Comparison of ENCODE assay signal across 25 cellular contexts in genomic region chr19:27922970-27923369, GRCh38.
"Had no signal": no experiment of that assay in that cellular context is flagged by ENCODE, and none has a peak within 500 bp of the region (broad histone marks: within the 10 kb centered on the region; RNA-seq: fewer than 3 reads in every experiment).

No MANE protein-coding gene starts in this region.

- H3K4me1 Mint-ChIP-seq: endodermal cell had no signal

- H3K27ac ChIP-seq: colonic mucosa, coronary artery, dorsolateral prefrontal cortex, epithelial cell of prostate, esophagus muscularis mucosa, esophagus squamous epithelium, foreskin keratinocyte, gastrocnemius medialis, gastroesophageal sphincter, heart left ventricle, heart right ventricle had no signal

- H3K27me3 ChIP-seq: colonic mucosa, esophagus muscularis mucosa, esophagus squamous epithelium, foreskin keratinocyte, gastrocnemius medialis, gastroesophageal sphincter had no signal

- H3K27me3 Mint-ChIP-seq: dendritic cell treated with granulocyte-macrophage colony-stimulating factor and Interleukin-4, amounts not matched to agents 40 ng/mL and 50 ng/mL, for 4 days had no signal

- H3K4me1 ChIP-seq: colonic mucosa, esophagus muscularis mucosa, esophagus squamous epithelium, foreskin keratinocyte, gastrocnemius medialis, gastroesophageal sphincter, heart left ventricle, heart right ventricle had no signal

- H3K9me3 ChIP-seq: colonic mucosa, esophagus muscularis mucosa, esophagus squamous epithelium, gastrocnemius medialis, gastroesophageal sphincter, heart left ventricle, heart right ventricle had no signal

- H3K4me3 ChIP-seq: colonic mucosa, coronary artery, dorsolateral prefrontal cortex, esophagus muscularis mucosa, esophagus squamous epithelium, gastrocnemius medialis, gastroesophageal sphincter, heart left ventricle, heart right ventricle had no signal

- H3K4me3 Mint-ChIP-seq: dendritic cell treated with granulocyte-macrophage colony-stimulating factor and Interleukin-4, amounts not matched to agents 40 ng/mL and 50 ng/mL, for 4 days; effector memory CD8-positive, alpha-beta T cell; endodermal cell had no signal

- H3K27ac Mint-ChIP-seq: dendritic cell treated with granulocyte-macrophage colony-stimulating factor and Interleukin-4, amounts not matched to agents 40 ng/mL and 50 ng/mL, for 4 days; effector memory CD8-positive, alpha-beta T cell; endodermal cell had no signal

- DNase-seq: colonic mucosa; cortex of kidney; dermis blood vessel endothelial cell; dorsolateral prefrontal cortex; effector CD4-positive, alpha-beta T cell; effector CD8-positive, alpha-beta T cell; effector memory CD4-positive, alpha-beta T cell; effector memory CD8-positive, alpha-beta T cell; endodermal cell; erythroblast; esophagus squamous epithelium; foreskin fibroblast; foreskin keratinocyte; foreskin melanocyte; gastrocnemius medialis; glutamatergic neuron; head of caudate nucleus; heart left ventricle; heart right ventricle had no signal

- ATAC-seq: effector memory CD8-positive, alpha-beta T cell; esophagus mucosa; foreskin keratinocyte; gastrocnemius medialis; gastroesophageal sphincter; heart left ventricle; heart right ventricle had no signal

- H3K36me3 ChIP-seq: colonic mucosa, esophagus muscularis mucosa, esophagus squamous epithelium, gastrocnemius medialis, gastroesophageal sphincter, heart left ventricle, heart right ventricle had no signal
